ENCODE assay signal across 23 cellular contexts in the genomic region with DNA sequence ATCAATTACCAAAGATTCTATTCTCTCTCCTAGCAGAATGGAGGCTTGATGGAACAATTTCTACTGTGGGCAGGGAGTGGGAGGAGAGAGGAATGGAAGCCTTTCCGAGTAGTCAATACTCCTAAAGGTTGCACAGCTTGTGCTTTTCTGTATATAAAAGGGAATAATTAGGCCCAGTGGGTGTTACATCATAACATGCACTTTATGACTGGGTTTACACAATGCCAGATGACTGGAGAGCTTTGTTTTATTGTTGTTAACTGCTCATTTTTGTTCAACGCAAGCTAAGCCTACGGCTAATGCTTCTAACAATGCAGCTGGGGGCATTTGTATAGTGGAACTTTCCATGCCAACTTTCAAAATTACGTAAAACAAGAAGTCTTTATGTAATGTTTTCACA.
DNase-seq lines count a peak whose midpoint lies in the region; ATAC-seq and TF ChIP-seq lines count a peak whose summit lies in the region.
"Had no signal": no experiment of that assay in that cellular context is flagged by ENCODE, and none has a peak within 500 bp of the region (broad histone marks: within the 10 kb centered on the region; RNA-seq: fewer than 3 reads in every experiment).

No MANE protein-coding gene starts in this region.

- H3K27ac ChIP-seq in smooth muscle cell (ENCODE audit: low read depth) (no peak overlapping the region), suprapubic skin (no peak overlapping the region)
- H3K27ac ChIP-seq: 22Rv1 had no signal

- H3K9me3 ChIP-seq in smooth muscle cell (replicated peaks; ENCODE audit: low read depth) (no peaks in the 10 kb centered on the region), suprapubic skin (no peaks in the 10 kb centered on the region)

- H3K4me1 Mint-ChIP-seq in natural killer cell treated with Interleukin-12 subunit alpha and Interleukin-12 subunit beta and Interleukin-15 and Interleukin-18, amount 100 ng/mL, for 72 hours (ENCODE audit: low read depth in 2 of 2) = no peaks in the 10 kb centered on the region

- H2AFZ ChIP-seq in smooth muscle cell (ENCODE audit: low read depth) = peak overlapping the region; percentile 61

- no peaks in the 10 kb centered on the region for H3F3A ChIP-seq in smooth muscle cell (ENCODE audit: low read depth)

- H3K4me1 ChIP-seq in smooth muscle cell (ENCODE audit: low read depth) = no peaks in the 10 kb centered on the region
- H3K4me1 ChIP-seq in suprapubic skin = no peaks in the 10 kb centered on the region

- TF ChIP-seq POLR2A in suprapubic skin (IDR thresholded peaks at IDR 0.05) = no peak

- DNase-seq in NCI-H1436 (lab: John Stamatoyannopoulos, UW) = peak; percentile 14
- no peak for DNase-seq in NCI-H1436 treated with DMSO at 0.1 percent for 48 hours (lab: John Stamatoyannopoulos, UW)
- peak; percentile 26 for DNase-seq in NCI-H1417 treated with DMSO at 0.1 percent for 48 hours (lab: John Stamatoyannopoulos, UW)
- DNase-seq in SK-MEL-5 (ENCODE audit: low read depth, low spot score) = peak; percentile 65
- no peak for DNase-seq in smooth muscle cell (lab: John Stamatoyannopoulos, UW; ENCODE audit: unreplicated experiment)
- no peak for DNase-seq in suprapubic skin (ENCODE audit: low spot score in 2 of 2)
- DNase-seq in natural killer cell treated with Interleukin-12 subunit alpha and Interleukin-12 subunit beta and Interleukin-15 and Interleukin-18, amount 100 ng/mL, for 72 hours (ENCODE audit: low spot score) = no peak
- DNase-seq: C1 segment of cervical spinal cord; CD8-positive, alpha-beta T cell; DMS53; GDM1; H7; HFFc6; Karpas-422; NCI-H146; NCI-H2029; NCI-H2171; NCI-H774; NK-92 treated with Interleukin-12 subunit alpha and Interleukin-12 subunit beta, amount 100 ng/mL, for 24 hours; T-helper 1 cell had no signal

- H3K4me3 ChIP-seq in smooth muscle cell = no peak overlapping the region
- no peak overlapping the region for H3K4me3 ChIP-seq in suprapubic skin

- 48% methylated on average over 4 of the region's 4 CpGs for WGBS in smooth muscle cell (ENCODE audit: low lambda C conversion rate)
- 55% methylated on average over 4 of the region's 4 CpGs for WGBS in suprapubic skin

- no peak overlapping the region for H3K4me3 Mint-ChIP-seq in natural killer cell treated with Interleukin-12 subunit alpha and Interleukin-12 subunit beta and Interleukin-15 and Interleukin-18, amount 100 ng/mL, for 72 hours
- H3K4me3 Mint-ChIP-seq: CD8-positive, alpha-beta T cell; HFFc6 had no signal

- no peak for TF ChIP-seq CTCF in smooth muscle cell (IDR thresholded peaks at IDR 0.05; ENCODE audit: borderline replicate concordance, insufficient read depth, poor library complexity, severe bottlenecking)
- TF ChIP-seq CTCF in suprapubic skin (IDR thresholded peaks at IDR 0.05) = no peak

- H3K27me3 ChIP-seq in smooth muscle cell (ENCODE audit: low read depth) (no peaks in the 10 kb centered on the region), suprapubic skin (no peaks in the 10 kb centered on the region)

- no peaks in the 10 kb centered on the region for H3K36me3 ChIP-seq in smooth muscle cell (ENCODE audit: low read depth)
- H3K36me3 ChIP-seq in suprapubic skin = no peaks in the 10 kb centered on the region

- H3K9ac ChIP-seq in smooth muscle cell (ENCODE audit: low read depth) = no peak overlapping the region

- ATAC-seq in HG02852 (IDR thresholded peaks at IDR 0.05; ENCODE audit: unreplicated experiment) = no peak
- no peak for ATAC-seq in natural killer cell treated with Interleukin-12 subunit alpha and Interleukin-12 subunit beta and Interleukin-15 and Interleukin-18, amount 100 ng/mL, for 72 hours
- ATAC-seq: CD8-positive, alpha-beta T cell; Panc1 had no signal

- in situ Hi-C loops in SK-MEL-5 (cut with HindIII; ENCODE audit: low pct_unique_long_range_greater_than_20kb, low sequenced_read_pairs) = no loop called here

- no peaks in the 10 kb centered on the region for H3K79me2 ChIP-seq in smooth muscle cell (ENCODE audit: low read depth)

- no peak overlapping the region for H3K4me2 ChIP-seq in smooth muscle cell

- H3K9me3 Mint-ChIP-seq in natural killer cell treated with Interleukin-12 subunit alpha and Interleukin-12 subunit beta and Interleukin-15 and Interleukin-18, amount 100 ng/mL, for 72 hours = peaks cover 12% of the 10 kb centered on the region
- H3K9me3 Mint-ChIP-seq: HFFc6 had no signal

- no peak for TF ChIP-seq EP300 in suprapubic skin (IDR thresholded peaks at IDR 0.05)

- no peaks in the 10 kb centered on the region for H3K36me3 Mint-ChIP-seq in natural killer cell treated with Interleukin-12 subunit alpha and Interleukin-12 subunit beta and Interleukin-15 and Interleukin-18, amount 100 ng/mL, for 72 hours
- H3K36me3 Mint-ChIP-seq: CD8-positive, alpha-beta T cell had no signal

- no peaks in the 10 kb centered on the region for H4K20me1 ChIP-seq in smooth muscle cell (ENCODE audit: low read depth)

- H3K27ac Mint-ChIP-seq in natural killer cell treated with Interleukin-12 subunit alpha and Interleukin-12 subunit beta and Interleukin-15 and Interleukin-18, amount 100 ng/mL, for 72 hours = no peak overlapping the region
- H3K27ac Mint-ChIP-seq: CD8-positive, alpha-beta T cell; HFFc6 had no signal

- no peaks in the 10 kb centered on the region for H3K27me3 Mint-ChIP-seq in natural killer cell treated with Interleukin-12 subunit alpha and Interleukin-12 subunit beta and Interleukin-15 and Interleukin-18, amount 100 ng/mL, for 72 hours

Comparison
In these comparisons a context has a peak if more than half of its experiments do, and no peak if none do; other contexts are left out.
1. DNase-seq: peak in NCI-H1436 (single experiment), NCI-H1417 treated with DMSO at 0.1 percent for 48 hours (single experiment) and SK-MEL-5 (single experiment); none in NCI-H1436 treated with DMSO at 0.1 percent for 48 hours (single experiment), smooth muscle cell (single experiment), suprapubic skin (0 of 2) and natural killer cell treated with Interleukin-12 subunit alpha and Interleukin-12 subunit beta and Interleukin-15 and Interleukin-18, amount 100 ng/mL, for 72 hours (single experiment).